In the genomic region with DNA sequence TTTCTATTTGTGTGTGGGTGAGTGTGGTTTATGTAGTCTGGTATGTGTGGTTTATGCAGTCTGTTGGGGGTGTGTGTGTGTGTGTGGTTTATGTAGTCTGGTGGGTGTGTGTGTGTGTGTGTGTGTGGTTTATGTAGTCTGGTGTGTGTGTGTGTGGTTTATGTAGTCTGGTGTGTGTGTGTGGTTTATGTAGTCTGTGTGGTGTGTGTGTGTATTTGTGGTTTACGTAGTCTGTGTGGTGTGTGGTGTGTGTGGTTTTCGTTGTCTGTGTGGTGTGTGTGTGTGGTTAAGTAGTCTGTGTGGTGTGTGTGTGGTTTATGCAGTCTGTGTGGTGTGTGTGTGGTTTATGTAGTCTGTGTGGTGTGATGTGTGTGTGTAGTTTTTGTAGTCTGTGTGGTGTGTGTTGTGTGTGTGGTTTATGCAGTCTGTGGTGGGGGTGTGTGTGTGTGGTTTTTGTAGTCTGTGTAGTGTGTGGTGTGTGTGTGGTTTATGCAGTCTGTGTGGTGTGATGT, we compare ENCODE assay signal across 20 cellular contexts. TPM values are rescaled to one million over a fixed set of nuclear protein-coding genes. Genes with fewer than 3 reads are reported as not detected.
DNase-seq lines count a peak whose midpoint lies in the region; ATAC-seq and TF ChIP-seq lines count a peak whose summit lies in the region.
"Had no signal": no experiment of that assay in that cellular context is flagged by ENCODE, and none has a peak within 500 bp of the region (broad histone marks: within the 10 kb centered on the region; RNA-seq: fewer than 3 reads in every experiment).

No MANE protein-coding gene starts in this region.

- in situ Hi-C loops in astrocyte of the cerebellum (cut with HindIII; ENCODE audit: low sequenced_read_pairs) = loop anchor here (10.0 kb wide), 1 partner anchor 150 kb away; no protein-coding TSS in a partner anchor

- DNase-seq in AG09309 (ENCODE audit: low read depth) (peak; percentile 47), HK-2 (ENCODE audit: unreplicated experiment) (peak; percentile 21), astrocyte of the cerebellum (ENCODE audit: low read depth) (peak; percentile 64), kidney glomerular epithelial cell (lab: John Stamatoyannopoulos, UW) (peak; percentile 79), NCI-H345 treated with DMSO at 0.1 percent for 48 hours (lab: John Stamatoyannopoulos, UW; ENCODE audit: unreplicated experiment) (no peak), body of pancreas (no peak), GM19238 (ENCODE audit: insufficient read length, low spot score) (no peak)
- DNase-seq: ACHN; activated CD4-positive, alpha-beta memory T cell treated with anti-CD3 and anti-CD28 coated beads for 36 hours; amygdala; hypothalamus; left ventricle myocardium superior; NCI-H510A treated with DMSO at 0.1 percent for 48 hours; OCI-M1; stimulated activated naive B cell treated with anti-CD40 and anti-IgM and Interleukin-4, amounts not matched to agents 10 μg/mL and 1 μg/mL and 100 μg/mL, for 72 hours; upper lobe of left lung had no signal

- ATAC-seq in HG02870 (IDR thresholded peaks at IDR 0.05; ENCODE audit: unreplicated experiment) (no peak), body of pancreas (no peak)
- ATAC-seq: left ventricle myocardium superior, SK-N-SH treated with all-trans-retinoic acid at 6 μM for 48 hours had no signal

- intact Hi-C loops in body of pancreas (cut with DNase I) = no loop called here

- TF ChIP-seq CTCF in AG09309 (IDR thresholded peaks at IDR 0.05; ENCODE audit: control insufficient read depth, insufficient read depth, low read depth, low read length, missing control alignments) (no peak), astrocyte of the cerebellum (IDR thresholded peaks at IDR 0.05; ENCODE audit: low read depth, low read length, missing control alignments) (no peak), body of pancreas (IDR thresholded peaks at IDR 0.05) (no peak)

- no peak overlapping the region for H3K27ac ChIP-seq in body of pancreas
- H3K27ac ChIP-seq: upper lobe of left lung had no signal

- H3K9me3 ChIP-seq in body of pancreas = no peaks in the 10 kb centered on the region
- H3K9me3 ChIP-seq: upper lobe of left lung had no signal

- H3K27me3 ChIP-seq in body of pancreas = no peaks in the 10 kb centered on the region
- H3K27me3 ChIP-seq: upper lobe of left lung had no signal

- H3K4me3 ChIP-seq in AG09309 (ENCODE audit: control insufficient read depth, low read depth, low read length) (no peak overlapping the region), astrocyte of the cerebellum (ENCODE audit: low read depth, low read length) (no peak overlapping the region), body of pancreas (no peak overlapping the region)
- H3K4me3 ChIP-seq: smooth muscle cell, upper lobe of left lung had no signal

- no peaks in the 10 kb centered on the region for H3K4me1 ChIP-seq in body of pancreas
- H3K4me1 ChIP-seq: upper lobe of left lung had no signal

- TF ChIP-seq POLR2A in body of pancreas (IDR thresholded peaks at IDR 0.05) = no peak

- WGBS in body of pancreas, 2 donors = 52 to 55% methylated on average over 2 of the region's 2 CpGs

- H3K36me3 ChIP-seq in body of pancreas (replicated peaks in 1 of 2; ENCODE audit: insufficient read depth in 1 of 2, low read depth in 2 of 2) = no peaks in the 10 kb centered on the region

RNA-seq across cellular contexts. Expression of gene PARVG, which starts 26.2 kb away (rescaled TPM):
- total RNA-seq in body of pancreas = 10 to 100 TPM in 1 of 2 donors, 1 to 10 TPM in 1; 8.8 to 13.2 TPM
- total RNA-seq: epithelial cell of proximal tubule had no signal

Comparison
In these comparisons a context has a peak if more than half of its experiments do, and no peak if none do; other contexts are left out.
1. DNase-seq: peak in AG09309 (single experiment), HK-2 (single experiment), astrocyte of the cerebellum (single experiment) and kidney glomerular epithelial cell (single experiment); none in NCI-H345 treated with DMSO at 0.1 percent for 48 hours (single experiment), body of pancreas (0 of 4) and GM19238 (single experiment).